In the genomic region with DNA sequence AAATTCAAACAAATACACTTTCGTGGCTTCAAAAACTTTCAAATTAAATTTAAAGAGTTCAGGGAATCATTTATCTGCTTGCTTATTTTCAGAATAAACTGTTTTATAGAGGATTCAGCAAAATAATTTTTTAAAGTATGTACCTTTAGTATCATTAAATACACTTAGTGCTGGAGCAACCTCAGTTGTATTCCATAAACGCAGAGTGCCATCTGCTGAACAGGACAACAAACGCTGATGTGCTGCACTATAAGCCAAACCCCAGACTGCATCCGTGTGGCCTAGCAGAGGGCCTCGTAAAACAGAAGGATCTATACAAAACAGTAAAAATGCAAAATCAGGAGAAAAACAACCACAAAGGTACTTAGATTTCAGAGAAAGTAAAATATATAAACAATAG, we compare ENCODE assay signal across 16 cellular contexts.
"Had no signal": no experiment of that assay in that cellular context is flagged by ENCODE, and none has a peak within 500 bp of the region (broad histone marks: within the 10 kb centered on the region; RNA-seq: fewer than 3 reads in every experiment).

No MANE protein-coding gene starts in this region.

- H3K27me3 ChIP-seq: esophagus squamous epithelium, heart right ventricle, neutrophil, pancreas, sigmoid colon, spleen had no signal

- H3K9me3 ChIP-seq: esophagus squamous epithelium, heart right ventricle, neutrophil, pancreas, sigmoid colon, spleen had no signal

- H3K27me3 Mint-ChIP-seq: activated naive CD8-positive, alpha-beta T cell; effector memory CD8-positive, alpha-beta T cell; naive thymus-derived CD8-positive, alpha-beta T cell; stimulated activated naive B cell treated with anti-CD40 and anti-IgM and Interleukin-4, amounts not matched to agents 10 μg/mL and 1 μg/mL and 100 μg/mL, for 72 hours had no signal

- H3K9me3 Mint-ChIP-seq: activated T-cell treated with anti-CD3 and anti-CD28 coated beads, Interleukin-2, amount 50 U/mL, for 72 hours; effector memory CD8-positive, alpha-beta T cell; naive thymus-derived CD8-positive, alpha-beta T cell; stimulated activated naive B cell treated with anti-CD40 and anti-IgM and Interleukin-4, amounts not matched to agents 10 μg/mL and 1 μg/mL and 100 μg/mL, for 72 hours had no signal

- ATAC-seq: effector memory CD8-positive, alpha-beta T cell; heart right ventricle; naive thymus-derived CD8-positive, alpha-beta T cell; pancreas had no signal

- FAIRE-seq: pancreas had no signal

- H3K4me3 ChIP-seq: esophagus squamous epithelium, heart right ventricle, pancreas, sigmoid colon, spleen had no signal

- DNase-seq: activated CD4-positive, alpha-beta T cell treated with anti-CD3 and anti-CD28 coated beads, Interleukin-2, amount 50 U/mL, for 1 hour; activated effector memory CD4-positive, alpha-beta T cell treated with anti-CD3 and anti-CD28 coated beads, Interleukin-2, amount 50 U/mL, for 16 hours; activated T-cell treated with anti-CD3 and anti-CD28 coated beads, Interleukin-2, amount 50 U/mL, for 72 hours; effector memory CD8-positive, alpha-beta T cell; esophagus squamous epithelium; heart right ventricle; mesendoderm; naive thymus-derived CD8-positive, alpha-beta T cell; pancreas; sigmoid colon; spleen; stimulated activated CD4-positive, alpha-beta T cell treated with anti-CD3 and anti-CD28 coated beads, Interleukin-4, amount 100 ng/mL, for 4 hours; stimulated activated naive B cell treated with anti-CD40 and anti-IgM and Interleukin-4, amounts not matched to agents 10 μg/mL and 1 μg/mL and 100 μg/mL, for 72 hours; T-helper 9 cell had no signal

- H3K27ac ChIP-seq: esophagus squamous epithelium, heart right ventricle, neutrophil, pancreas, sigmoid colon, spleen had no signal

- H3K4me3 Mint-ChIP-seq: activated naive CD8-positive, alpha-beta T cell; effector memory CD8-positive, alpha-beta T cell; naive thymus-derived CD8-positive, alpha-beta T cell; stimulated activated naive B cell treated with anti-CD40 and anti-IgM and Interleukin-4, amounts not matched to agents 10 μg/mL and 1 μg/mL and 100 μg/mL, for 72 hours had no signal

- H3K4me1 ChIP-seq: esophagus squamous epithelium, heart right ventricle, pancreas, sigmoid colon, spleen had no signal
